ENCODE assay signal across 1 cellular context in genomic region chr9:136321561-136321960, GRCh38.
TF ChIP-seq lines count a peak whose summit lies in the region.

No MANE protein-coding gene starts in this region.

TF ChIP-seq in WTC11, 78 proteins besides CTCF, POLR2A, EP300 and RAD21 (continued from another document):
- TF ChIP-seq ZBTB43 (CRISPR knock-in tag; IDR thresholded peaks at IDR 0.05): no peak
- no peak for TF ChIP-seq ATF1 (CRISPR knock-in tag; IDR thresholded peaks at IDR 0.05)
- TF ChIP-seq GABPB1 (CRISPR knock-in tag; IDR thresholded peaks at IDR 0.05): no peak
- TF ChIP-seq USF2 (CRISPR knock-in tag; IDR thresholded peaks at IDR 0.05): no peak
- no peak for TF ChIP-seq FOXK1 (CRISPR knock-in tag; IDR thresholded peaks at IDR 0.05)
- TF ChIP-seq NR3C1 (CRISPR knock-in tag; conservative IDR thresholded peaks at IDR 0.05; ENCODE audit: low read depth): no peak
- TF ChIP-seq IRF2 (CRISPR knock-in tag; IDR thresholded peaks at IDR 0.05; ENCODE audit: borderline replicate concordance, low read depth): no peak
- TF ChIP-seq, protein P1, sequence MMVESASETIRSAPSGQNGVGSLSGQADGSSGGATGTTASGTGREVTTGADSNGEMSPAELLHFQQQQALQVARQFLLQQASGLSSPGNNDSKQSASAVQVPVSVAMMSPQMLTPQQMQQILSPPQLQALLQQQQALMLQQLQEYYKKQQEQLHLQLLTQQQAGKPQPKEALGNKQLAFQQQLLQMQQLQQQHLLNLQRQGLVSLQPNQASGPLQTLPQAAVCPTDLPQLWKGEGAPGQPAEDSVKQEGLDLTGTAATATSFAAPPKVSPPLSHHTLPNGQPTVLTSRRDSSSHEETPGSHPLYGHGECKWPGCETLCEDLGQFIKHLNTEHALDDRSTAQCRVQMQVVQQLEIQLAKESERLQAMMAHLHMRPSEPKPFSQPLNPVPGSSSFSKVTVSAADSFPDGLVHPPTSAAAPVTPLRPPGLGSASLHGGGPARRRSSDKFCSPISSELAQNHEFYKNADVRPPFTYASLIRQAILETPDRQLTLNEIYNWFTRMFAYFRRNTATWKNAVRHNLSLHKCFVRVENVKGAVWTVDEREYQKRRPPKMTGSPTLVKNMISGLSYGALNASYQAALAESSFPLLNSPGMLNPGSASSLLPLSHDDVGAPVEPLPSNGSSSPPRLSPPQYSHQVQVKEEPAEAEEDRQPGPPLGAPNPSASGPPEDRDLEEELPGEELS (CRISPR knock-in tag; IDR thresholded peaks at IDR 0.05): no peak
